ENCODE assay signal across 1 cellular context in the genomic region with DNA sequence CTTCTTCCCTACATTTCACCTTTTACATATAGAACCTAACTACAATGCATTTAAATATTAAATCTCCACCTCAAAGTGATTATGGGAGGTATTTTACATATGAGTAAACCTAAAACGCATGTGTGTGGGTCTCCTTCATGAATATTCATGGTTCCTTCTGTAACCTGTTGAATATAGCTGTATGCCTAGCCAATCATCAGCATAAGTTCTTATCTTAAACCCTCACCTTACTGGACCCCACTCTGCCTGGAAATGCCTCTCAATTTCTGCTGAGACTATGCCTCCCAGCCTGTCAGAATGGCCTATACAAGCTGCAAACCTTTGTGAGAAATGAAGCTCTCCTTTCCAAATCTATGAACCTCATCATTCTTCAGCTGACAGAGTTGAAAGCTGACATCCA.
A peak's percentile ranks its signal among the peaks of the same experiment; 100 is the strongest.
TF ChIP-seq lines count a peak whose summit lies in the region.

No MANE protein-coding gene starts in this region.

TF ChIP-seq in K562, 482 proteins besides CTCF, POLR2A, EP300 and RAD21:
- no peak for TF ChIP-seq ADNP (tag; IDR thresholded peaks at IDR 0.05)
- TF ChIP-seq RFX1 (IDR thresholded peaks at IDR 0.05), result no peak
- TF ChIP-seq PKNOX1 (IDR thresholded peaks at IDR 0.05), result peak; percentile 40; the same call in 1 of the 2 replicates
- peak; percentile 11; the same call in 1 of the 2 replicates for TF ChIP-seq TAL1 (IDR thresholded peaks at IDR 0.05)
- TF ChIP-seq ARID1B (IDR thresholded peaks at IDR 0.05), result peak; percentile 39
- peak; percentile 20; the same call in 1 of the 2 replicates for TF ChIP-seq DPF2 (IDR thresholded peaks at IDR 0.05)
- TF ChIP-seq MEIS2 (IDR thresholded peaks at IDR 0.05; ENCODE audit: partially characterized antibody), result peak; percentile 29
